In the genomic region with DNA sequence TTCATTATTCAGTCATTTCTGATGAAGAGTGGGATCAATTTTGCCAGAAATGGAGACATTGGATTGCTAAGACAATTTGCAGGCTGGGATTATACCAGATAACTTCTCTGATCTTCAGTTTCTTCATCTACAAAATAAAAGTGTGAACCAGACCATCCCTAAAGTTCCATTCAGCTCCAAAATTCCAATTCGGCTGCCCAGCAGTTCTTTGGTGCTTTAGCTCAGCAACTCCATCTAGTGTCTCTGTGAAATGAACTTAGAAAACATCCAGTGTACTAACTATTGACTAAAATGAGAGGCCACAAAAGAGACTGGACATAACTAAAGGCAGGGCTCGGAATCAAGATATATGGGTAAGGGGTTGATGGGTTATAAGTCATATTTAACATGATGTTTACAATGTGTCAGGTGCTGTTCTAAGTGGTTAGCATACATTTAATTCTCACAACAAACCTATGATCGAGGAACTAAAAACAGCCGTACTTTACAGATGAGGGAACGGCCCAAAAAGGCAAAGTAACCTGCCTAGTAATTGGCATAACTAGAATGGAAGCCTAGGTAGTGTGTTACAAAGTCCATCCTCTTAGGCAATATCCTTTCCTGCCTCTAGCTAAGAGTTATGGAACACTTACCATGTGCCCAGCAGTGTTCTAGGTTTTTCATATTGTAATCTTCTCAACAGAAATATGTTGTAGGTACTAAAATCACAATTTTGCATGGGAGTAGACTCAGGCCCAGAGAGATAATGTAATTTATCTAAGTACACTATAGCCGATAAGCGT, we compare ENCODE assay signal across 9 cellular contexts. TPM values are rescaled to one million over a fixed set of nuclear protein-coding genes. Genes with fewer than 3 reads are reported as not detected.
A peak's percentile ranks its signal among the peaks of the same experiment; 100 is the strongest.
DNase-seq lines count a peak whose midpoint lies in the region; ATAC-seq and TF ChIP-seq lines count a peak whose summit lies in the region.
"Had no signal": no experiment of that assay in that cellular context is flagged by ENCODE, and none has a peak within 500 bp of the region (broad histone marks: within the 10 kb centered on the region; RNA-seq: fewer than 3 reads in every experiment).

No MANE protein-coding gene starts in this region.

- no peak overlapping the region for H3K27ac ChIP-seq in hepatocyte
- no peak overlapping the region for H3K27ac ChIP-seq in thoracic aorta

- ATAC-seq in thoracic aorta (ENCODE audit: insufficient number of reproducible peaks, low FRiP score, low read depth): no peak
- ATAC-seq in HG02759 (IDR thresholded peaks at IDR 0.05; ENCODE audit: unreplicated experiment): no peak
- ATAC-seq in GM19467 (IDR thresholded peaks at IDR 0.05; ENCODE audit: unreplicated experiment): no peak

- H3K9me3 ChIP-seq in hepatocyte (ENCODE audit: low read depth): no peaks in the 10 kb centered on the region
- no peaks in the 10 kb centered on the region for H3K9me3 ChIP-seq in thoracic aorta

- peaks cover 5% of the 10 kb centered on the region; the same call in 1 of the 2 replicates for H3K36me3 Mint-ChIP-seq in HFFc6 (ENCODE audit: low read depth)

- DNase-seq in HFFc6 (peak; percentile 48), astrocyte of the hippocampus (ENCODE audit: low read depth, low spot score) (peak; percentile 50), hepatocyte (ENCODE audit: low spot score) (peak; percentile 33), thoracic aorta (ENCODE audit: low spot score) (no peak), SIG-M5 (lab: John Stamatoyannopoulos, UW) (no peak), NCI-H774 (lab: John Stamatoyannopoulos, UW) (no peak)
- DNase-seq: NCI-H146 had no signal

- WGBS in hepatocyte (ENCODE audit: low lambda C conversion rate, missing lambda C conversion rate): 80% methylated on average over 7 of the region's 7 CpGs

- H3K4me3 ChIP-seq in hepatocyte (no peak overlapping the region), thoracic aorta (no peak overlapping the region)

- no peaks in the 10 kb centered on the region for H3K27me3 Mint-ChIP-seq in HFFc6 (ENCODE audit: insufficient read depth)

- H3K4me2 ChIP-seq in hepatocyte: no peak overlapping the region

- H4K20me1 ChIP-seq in hepatocyte (ENCODE audit: insufficient read depth, poor library complexity, severe bottlenecking): no peaks in the 10 kb centered on the region

- no peak overlapping the region for H2AFZ ChIP-seq in hepatocyte

- H3K79me2 ChIP-seq in hepatocyte: no peaks in the 10 kb centered on the region

- H3K9me3 Mint-ChIP-seq in HFFc6: no peaks in the 10 kb centered on the region; the same call in 1 of the 2 replicates

- no peaks in the 10 kb centered on the region for H3K4me1 ChIP-seq in hepatocyte (ENCODE audit: insufficient read depth)
- H3K4me1 ChIP-seq in thoracic aorta (ENCODE audit: control insufficient read depth in 1 of 2, low read depth in 2 of 2): peaks cover under 1 to 4% of the 10 kb centered on the region in 2 donors

- H3K9me2 ChIP-seq in hepatocyte (replicated peaks; ENCODE audit: insufficient read depth): no peaks in the 10 kb centered on the region

- H3K27me3 ChIP-seq in hepatocyte (no peaks in the 10 kb centered on the region), thoracic aorta (replicated peaks; ENCODE audit: insufficient read depth) (no peaks in the 10 kb centered on the region)

- peak; percentile 76 for TF ChIP-seq CTCF in HFFc6 (IDR thresholded peaks at IDR 0.05)
- TF ChIP-seq CTCF in hepatocyte (IDR thresholded peaks at IDR 0.05; ENCODE audit: poor library complexity): peak; percentile 64
- peak; percentile 56 for TF ChIP-seq CTCF in thoracic aorta (IDR thresholded peaks at IDR 0.05)

- no peaks in the 10 kb centered on the region for H3K36me3 ChIP-seq in hepatocyte (replicated peaks; ENCODE audit: insufficient read depth, low read depth)
- no peaks in the 10 kb centered on the region for H3K36me3 ChIP-seq in thoracic aorta

- peaks cover 43% of the 10 kb centered on the region for H3K4me1 Mint-ChIP-seq in HFFc6 (ENCODE audit: low read depth)

- peak overlapping the region; percentile 2; the same call in 1 of the 2 replicates for H3K27ac Mint-ChIP-seq in HFFc6

- H3K4me3 Mint-ChIP-seq in HFFc6: no peak overlapping the region

RNA-seq across cellular contexts. Expression of a gene that starts 17.0 kb away (rescaled TPM):
- 1 to 10 TPM; 4.2 to 5.8 (median 5.1) TPM for total RNA-seq in HFFc6 (2021; fragmentation: NEBNext Ultra II Directional; extraction: Animal tissue kit (Norgen Biotek cat#: 25700))
- 3.0 TPM in 2 replicates for total RNA-seq in hepatocyte
- 2.1 and 3.8 TPM in 2 replicates for polyA plus RNA-seq in hepatocyte
- total RNA-seq in thoracic aorta: 1 to 10 TPM in 1 of 2 donors, under 1 TPM in 1; 0.81 to 1.4 TPM

RNA-seq across cellular contexts. Expression of a gene that starts 17.4 kb away (rescaled TPM):
- total RNA-seq in HFFc6 (2021; fragmentation: NEBNext Ultra II Directional; extraction: Animal tissue kit (Norgen Biotek cat#: 25700)): 10 to 100 TPM in 3 of 6 experiments, 1 to 10 TPM in 3; 6.2 to 13.4 (median 10.2) TPM
- total RNA-seq in hepatocyte (7.8 and 11.6 TPM in 2 replicates), thoracic aorta (1 to 10 TPM; 8.9 to 9.4 TPM)
- polyA plus RNA-seq in hepatocyte: 1.4 and 1.9 TPM in 2 replicates

RNA-seq across cellular contexts. Expression of a gene that starts 21.2 kb away (rescaled TPM):
- 100 to 1,000 TPM; 105 to 121 (median 115) TPM for total RNA-seq in HFFc6 (2021; fragmentation: NEBNext Ultra II Directional; extraction: Animal tissue kit (Norgen Biotek cat#: 25700))
- total RNA-seq in hepatocyte (31.9 and 45.9 TPM in 2 replicates), thoracic aorta (10 to 100 TPM; 43.3 to 92.6 TPM)
- polyA plus RNA-seq in hepatocyte: 50.0 and 55.9 TPM in 2 replicates

Comparison
In these comparisons a context has a peak if more than half of its experiments do, and no peak if none do; other contexts are left out.
1. DNase-seq: peak in HFFc6 (single experiment), astrocyte of the hippocampus (single experiment) and hepatocyte (single experiment); none in thoracic aorta (single experiment), SIG-M5 (single experiment) and NCI-H774 (single experiment).
2. Peak in every context shown above with its lines, with median percentiles within 50 percentile points of each other: CTCF ChIP-seq.